Comparison of ENCODE assay signal across 20 cellular contexts in the genomic region with DNA sequence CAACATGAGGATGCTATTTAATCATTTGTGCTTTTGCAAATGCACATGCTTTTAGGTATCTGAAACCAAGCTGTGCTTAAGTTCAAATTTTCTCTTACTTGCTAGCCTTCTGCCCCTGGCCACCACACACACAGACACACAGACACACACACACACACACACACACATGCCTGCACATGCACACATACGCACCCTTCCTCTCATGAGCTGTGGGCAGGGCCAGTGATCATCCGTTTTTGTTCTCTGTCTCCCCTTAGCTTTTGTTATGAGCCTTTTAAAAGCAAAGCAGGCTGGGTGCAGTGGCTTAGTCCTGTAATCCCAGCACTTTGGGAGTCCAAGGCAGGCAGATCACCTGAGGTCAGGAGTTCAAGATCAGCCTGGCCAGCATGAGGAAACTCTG. TPM values are rescaled to one million over a fixed set of nuclear protein-coding genes. Genes with fewer than 3 reads are reported as not detected.
DNase-seq lines count a peak whose midpoint lies in the region; ATAC-seq and TF ChIP-seq lines count a peak whose summit lies in the region.
"Had no signal": no experiment of that assay in that cellular context is flagged by ENCODE, and none has a peak within 500 bp of the region (broad histone marks: within the 10 kb centered on the region; RNA-seq: fewer than 3 reads in every experiment).

No MANE protein-coding gene starts in this region.

- H3K27me3 ChIP-seq in CD8-positive, alpha-beta T cell (ENCODE audit: insufficient read depth, low read length) = no peaks in the 10 kb centered on the region

- peaks cover 19% of the 10 kb centered on the region for H3K27me3 Mint-ChIP-seq in CD8-positive, alpha-beta T cell (ENCODE audit: low read depth)

- H3K36me3 ChIP-seq in CD8-positive, alpha-beta T cell (ENCODE audit: insufficient read depth, low read length) = no peaks in the 10 kb centered on the region
- no peaks in the 10 kb centered on the region for H3K36me3 ChIP-seq in mesodermal cell (ENCODE audit: control insufficient read depth, insufficient read depth, low read length)
- H3K36me3 ChIP-seq: esophagus squamous epithelium had no signal

- H3K4me1 Mint-ChIP-seq in CD8-positive, alpha-beta T cell (ENCODE audit: low read depth) = peaks cover 20% of the 10 kb centered on the region
- H3K4me1 Mint-ChIP-seq: nephron progenitor cell had no signal

- intact Hi-C loops in CD8-positive, alpha-beta T cell (cut with DNase I, micrococcal nuclease) = no loop called here

- H3K4me1 ChIP-seq in CD8-positive, alpha-beta T cell (ENCODE audit: insufficient read depth, low read length) = peaks cover 15% of the 10 kb centered on the region
- H3K4me1 ChIP-seq in mesodermal cell (ENCODE audit: control insufficient read depth, insufficient read depth, low read length, poor library complexity, severe bottlenecking) = peaks cover 13% of the 10 kb centered on the region

- POLR2A ChIA-PET in CD8-positive, alpha-beta T cell (lab: Charles Lee) = interaction anchor here (2.7 kb wide), 1 partner anchor 58 kb away, joined by 7 read pairs; the partner anchor contains the start of gene RAB37

- no peak for TF ChIP-seq CTCF in CD8-positive, alpha-beta T cell (IDR thresholded peaks at IDR 0.05)

- H3K4me3 Mint-ChIP-seq in CD8-positive, alpha-beta T cell = no peak overlapping the region
- H3K4me3 Mint-ChIP-seq: central memory CD8-positive, alpha-beta T cell; nephron progenitor cell had no signal

- ATAC-seq in CD8-positive, alpha-beta T cell = no peak
- ATAC-seq in HG02610 (IDR thresholded peaks at IDR 0.05; ENCODE audit: unreplicated experiment) = no peak
- no peak for ATAC-seq in GM19351 (IDR thresholded peaks at IDR 0.05; ENCODE audit: unreplicated experiment)
- no peak for ATAC-seq in GM18517 (IDR thresholded peaks at IDR 0.05; ENCODE audit: unreplicated experiment)

- no peaks in the 10 kb centered on the region for H3K9me3 Mint-ChIP-seq in CD8-positive, alpha-beta T cell
- H3K9me3 Mint-ChIP-seq: central memory CD8-positive, alpha-beta T cell; nephron progenitor cell had no signal

- peak overlapping the region; percentile 28 for H3K27ac Mint-ChIP-seq in CD8-positive, alpha-beta T cell
- H3K27ac Mint-ChIP-seq: nephron progenitor cell had no signal

- DNase-seq in NCI-H2171 treated with DMSO at 0.1 percent for 48 hours (lab: John Stamatoyannopoulos, UW) (peak; percentile 35), NCI-H2171 (lab: John Stamatoyannopoulos, UW) (no peak), RPMI8226 (peak; percentile 26)
- no peak for DNase-seq in CD8-positive, alpha-beta T cell
- DNase-seq: effector CD8-positive, alpha-beta T cell; esophagus squamous epithelium; KG1; mesenchymal stem cell; nephron progenitor cell; OCI-M1; SHP77 treated with DMSO at 0.1 percent for 48 hours; small intestine; stimulated activated CD4-positive, alpha-beta T cell treated with anti-CD3 and anti-CD28 coated beads, Interleukin-4, amount 100 ng/mL, for 4 hours had no signal

- H3K4me3 ChIP-seq in CD8-positive, alpha-beta T cell (ENCODE audit: low read depth, low read length) = no peak overlapping the region
- H3K4me3 ChIP-seq in mesodermal cell (ENCODE audit: extremely low read depth, insufficient read depth, low read length, poor library complexity, severe bottlenecking) = no peak overlapping the region
- H3K4me3 ChIP-seq: esophagus squamous epithelium had no signal

- H3K9me3 ChIP-seq in CD8-positive, alpha-beta T cell (ENCODE audit: low read length) = no peaks in the 10 kb centered on the region
- no peaks in the 10 kb centered on the region for H3K9me3 ChIP-seq in mesodermal cell (ENCODE audit: control insufficient read depth, low read length)
- H3K9me3 ChIP-seq: esophagus squamous epithelium had no signal

- CTCF ChIA-PET in CD8-positive, alpha-beta T cell (lab: Charles Lee) = interaction anchor here (1.0 to 5.2 kb wide), 8 partner anchors 9 to 299 kb away, joined by 3 to 48 read pairs (median 4); partner anchors contain the start of gene RAB37

- no peak overlapping the region for H3K27ac ChIP-seq in CD8-positive, alpha-beta T cell (ENCODE audit: low read depth, low read length)
- peak overlapping the region; percentile 90 for H3K27ac ChIP-seq in mesodermal cell (ENCODE audit: low read depth, low read length, severe bottlenecking)

- 35 to 42% methylated on average over 2 of the region's 2 CpGs for WGBS in mesodermal cell (ENCODE audit: insufficient coverage in 2 of 2), 2 experiments

- H3K36me3 Mint-ChIP-seq in CD8-positive, alpha-beta T cell = no peaks in the 10 kb centered on the region

RNA-seq across cellular contexts. Expression of gene CD300LF, which starts 34.2 kb away (rescaled TPM):
- not detected for total RNA-seq in CD8-positive, alpha-beta T cell
- polyA plus RNA-seq in mesodermal cell (2013, experiment 1 of 2) = not detected
- not detected for polyA plus RNA-seq in mesodermal cell (2013, experiment 2 of 2)
- total RNA-seq: A172, Daoy had no signal

RNA-seq across cellular contexts. Expression of gene CD300E, which starts 55.0 kb away (rescaled TPM):
- total RNA-seq in CD8-positive, alpha-beta T cell = under 1 TPM in 1 of 2 experiments, not detected in 1; 0.11 TPM
- polyA plus RNA-seq in mesodermal cell (2013, experiment 1 of 2) = 1.4 TPM
- 2.0 TPM for polyA plus RNA-seq in mesodermal cell (2013, experiment 2 of 2)
- total RNA-seq: A172, Daoy had no signal

RNA-seq across cellular contexts. Expression of gene RAB37, which starts 58.5 kb away (rescaled TPM):
- 10 to 100 TPM; 33.7 to 36.0 TPM for total RNA-seq in CD8-positive, alpha-beta T cell
- 11.7 TPM for polyA plus RNA-seq in mesodermal cell (2013, experiment 1 of 2)
- 16.4 TPM for polyA plus RNA-seq in mesodermal cell (2013, experiment 2 of 2)
- total RNA-seq: A172, Daoy had no signal

Comparison
In these comparisons a context has a peak if more than half of its experiments do, and no peak if none do; other contexts are left out.
1. DNase-seq: peak in NCI-H2171 treated with DMSO at 0.1 percent for 48 hours (single experiment) and RPMI8226 (single experiment); none in NCI-H2171 (single experiment) and CD8-positive, alpha-beta T cell (0 of 7).